In the genomic region with DNA sequence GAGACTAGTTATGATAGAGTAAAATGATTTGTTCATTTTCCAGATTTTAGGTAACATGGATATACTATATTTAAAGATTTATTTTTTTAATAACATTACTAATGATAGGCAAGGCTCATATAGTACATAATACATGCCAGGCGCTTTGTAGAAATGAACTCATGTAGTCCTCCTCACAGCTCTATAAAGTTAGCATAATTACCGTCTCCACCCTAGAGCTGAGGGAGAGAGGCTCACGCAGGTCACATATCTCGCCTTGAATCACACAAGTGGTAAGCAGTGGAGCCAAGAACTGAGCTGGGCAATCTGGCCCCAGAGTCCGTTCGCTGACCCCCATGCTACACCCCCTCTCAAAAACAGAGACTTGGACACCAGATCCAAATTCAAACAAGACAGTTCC, we compare ENCODE assay signal across 29 cellular contexts.
"Had no signal": no experiment of that assay in that cellular context is flagged by ENCODE, and none has a peak within 500 bp of the region (broad histone marks: within the 10 kb centered on the region; RNA-seq: fewer than 3 reads in every experiment).

No MANE protein-coding gene starts in this region.

- H3K27ac ChIP-seq: SK-N-MC had no signal

- FAIRE-seq: TTC549 had no signal

- H3K4me3 ChIP-seq: SK-N-MC had no signal

- H3K4me3 Mint-ChIP-seq: activated B cell treated with CpG ODN at 0.5 μM for 24 hours; activated CD8-positive, alpha-beta T cell treated with anti-CD3 and anti-CD28 coated beads for 36 hours; activated naive CD4-positive, alpha-beta T cell treated with anti-CD3 and anti-CD28 coated beads, Interleukin-2, amount 10 ng/mL, durations not matched to agents 7 days and 5 days; activated naive CD8-positive, alpha-beta T cell treated with anti-CD3 and anti-CD28 coated beads for 36 hours; activated T-cell treated with anti-CD3 and anti-CD28 coated beads, Interleukin-2, amount 50 U/mL, for 72 hours; T-cell had no signal

- ATAC-seq: activated CD8-positive, alpha-beta T cell treated with anti-CD3 and anti-CD28 coated beads for 36 hours; activated T-cell treated with anti-CD3 and anti-CD28 coated beads, Interleukin-2, amount 50 U/mL, for 72 hours; Panc1; Right ventricle myocardium inferior; T-cell had no signal

- H3K27ac Mint-ChIP-seq: activated B cell treated with CpG ODN at 0.5 μM for 24 hours; activated CD8-positive, alpha-beta T cell treated with anti-CD3 and anti-CD28 coated beads for 36 hours; activated naive CD4-positive, alpha-beta T cell treated with anti-CD3 and anti-CD28 coated beads, Interleukin-2, amount 10 ng/mL, durations not matched to agents 7 days and 5 days; activated naive CD8-positive, alpha-beta T cell treated with anti-CD3 and anti-CD28 coated beads for 36 hours; activated T-helper 2 cell treated with anti-CD3 and anti-CD28 coated beads, Interferon-gamma antibody, Interleukin-2, Interleukin-4, amounts not matched to agents 10 μg/mL and 5 μg/mL and 100 μg/mL, durations not matched to agents 14 hours and 24 hours and 36 hours; T-cell had no signal

- H3K27me3 Mint-ChIP-seq: activated CD8-positive, alpha-beta T cell treated with anti-CD3 and anti-CD28 coated beads for 36 hours; activated naive CD4-positive, alpha-beta T cell treated with anti-CD3 and anti-CD28 coated beads, Interleukin-2, amount 10 ng/mL, durations not matched to agents 7 days and 5 days; activated naive CD8-positive, alpha-beta T cell treated with anti-CD3 and anti-CD28 coated beads for 36 hours; T-cell had no signal

- DNase-seq: activated B cell treated with CpG ODN at 0.5 μM for 24 hours; activated CD4-positive, alpha-beta T cell treated with anti-CD3 and anti-CD28 coated beads for 1 hour; activated CD4-positive, alpha-beta T cell treated with anti-CD3 and anti-CD28 coated beads, Interleukin-2, amount 50 U/mL, for 1 hour; activated CD8-positive, alpha-beta memory T cell treated with anti-CD3 and anti-CD28 coated beads, Interleukin-2, amount 50 U/mL, for 4 hours; activated CD8-positive, alpha-beta T cell treated with anti-CD3 and anti-CD28 coated beads for 36 hours; activated gamma-delta T cell treated with Interleukin-2 at 50 U/mL for 16 hours; activated naive CD4-positive, alpha-beta T cell treated with anti-CD3 and anti-CD28 coated beads, Interleukin-2, amount 10 ng/mL, durations not matched to agents 7 days and 5 days; activated naive CD8-positive, alpha-beta T cell treated with anti-CD3 and anti-CD28 coated beads for 36 hours; activated T-cell treated with anti-CD3 and anti-CD28 coated beads, Interleukin-2, amount 50 U/mL, for 72 hours; anterior cingulate cortex; KG1; NCI-H1048; NCI-H146; NCI-H187 treated with DMSO at 0.1 percent for 48 hours; NCI-H2081 treated with DMSO at 0.1 percent for 48 hours; NCI-H2171; NCI-H2227 treated with DMSO at 0.1 percent for 48 hours; NCI-H526 treated with DMSO at 0.1 percent for 48 hours; NK-92 treated with Interleukin-12 subunit alpha and Interleukin-12 subunit beta, amount 100 ng/mL, for 24 hours; OCI-M1; RPMI8226; T-cell; T-helper 2 cell; T1000 had no signal
